In genomic region chr6:166106076-166106686, GRCh38 we compare ENCODE assay signal across 8 cellular contexts.
A peak's percentile ranks its signal among the peaks of the same experiment; 100 is the strongest.
DNase-seq lines count a peak whose midpoint lies in the region; ATAC-seq and TF ChIP-seq lines count a peak whose summit lies in the region.

No MANE protein-coding gene starts in this region.

- peak; percentile 26 for DNase-seq in 8988T
- peak; percentile 57 for DNase-seq in GM13977 (ENCODE audit: low spot score)
- peak; percentile 30 for DNase-seq in NCI-H2171 (lab: John Stamatoyannopoulos, UW)
- peak; percentile 86 for DNase-seq in cerebellar cortex (ENCODE audit: low spot score)
- no peak for DNase-seq in left lung
- peak; percentile 41 to 55 (median 46) for DNase-seq in stimulated activated CD4-positive, alpha-beta T cell treated with anti-CD3 and anti-CD28 coated beads, TNF-alpha, amount 100 ng/mL, for 48 hours (ENCODE audit: low read depth in 3 of 3)

- peak; percentile 92 for TF ChIP-seq CTCF in GM13977 (IDR thresholded peaks at IDR 0.05; ENCODE audit: extremely low read depth, insufficient read depth, missing control alignments)
- peak; percentile 51; the same call in 1 of the 2 replicates for TF ChIP-seq CTCF in WI38 (IDR thresholded peaks at IDR 0.05; ENCODE audit: low read depth, low read length)
- peak; percentile 61 to 79 for TF ChIP-seq CTCF in left lung (IDR thresholded peaks at IDR 0.05)

- H3K4me3 ChIP-seq in WI38 (ENCODE audit: low read depth, low read length): no peak overlapping the region
- no peak overlapping the region for H3K4me3 ChIP-seq in left lung

- no peaks in the 10 kb centered on the region for H3K36me3 ChIP-seq in left lung

- no peak overlapping the region for H3K27ac ChIP-seq in left lung

- in situ Hi-C loops in GM13977 (cut with MboI; ENCODE audit: low pct_unique_long_range_greater_than_20kb, low sequenced_read_pairs, unreplicated experiment): loop anchor here (10.0 kb wide), 1 partner anchor 221 kb away; no protein-coding TSS in a partner anchor

- intact Hi-C loops in left lung (cut with DNase I): no loop called here

- H3K9me3 ChIP-seq in left lung: peaks cover 0 to 11% of the 10 kb centered on the region in 2 donors

- no peaks in the 10 kb centered on the region for H3K4me1 ChIP-seq in left lung

- ATAC-seq in HG03025 (IDR thresholded peaks at IDR 0.05; ENCODE audit: low FRiP score, unreplicated experiment): peak; percentile 59
- peak; percentile 88 for ATAC-seq in left lung

- peaks cover 0 to 10% of the 10 kb centered on the region in 2 donors for H3K27me3 ChIP-seq in left lung

Comparison
In these comparisons a context has a peak if more than half of its experiments do, and no peak if none do; other contexts are left out.
1. DNase-seq: peak in 8988T (single experiment), GM13977 (single experiment), NCI-H2171 (single experiment), cerebellar cortex (single experiment) and stimulated activated CD4-positive, alpha-beta T cell treated with anti-CD3 and anti-CD28 coated beads, TNF-alpha, amount 100 ng/mL, for 48 hours (3 of 3); none in left lung (0 of 2).
2. Peak in every context shown above with its lines, with median percentiles within 50 percentile points of each other: CTCF ChIP-seq.